Comparison of ENCODE assay signal across 8 cellular contexts in the genomic region with DNA sequence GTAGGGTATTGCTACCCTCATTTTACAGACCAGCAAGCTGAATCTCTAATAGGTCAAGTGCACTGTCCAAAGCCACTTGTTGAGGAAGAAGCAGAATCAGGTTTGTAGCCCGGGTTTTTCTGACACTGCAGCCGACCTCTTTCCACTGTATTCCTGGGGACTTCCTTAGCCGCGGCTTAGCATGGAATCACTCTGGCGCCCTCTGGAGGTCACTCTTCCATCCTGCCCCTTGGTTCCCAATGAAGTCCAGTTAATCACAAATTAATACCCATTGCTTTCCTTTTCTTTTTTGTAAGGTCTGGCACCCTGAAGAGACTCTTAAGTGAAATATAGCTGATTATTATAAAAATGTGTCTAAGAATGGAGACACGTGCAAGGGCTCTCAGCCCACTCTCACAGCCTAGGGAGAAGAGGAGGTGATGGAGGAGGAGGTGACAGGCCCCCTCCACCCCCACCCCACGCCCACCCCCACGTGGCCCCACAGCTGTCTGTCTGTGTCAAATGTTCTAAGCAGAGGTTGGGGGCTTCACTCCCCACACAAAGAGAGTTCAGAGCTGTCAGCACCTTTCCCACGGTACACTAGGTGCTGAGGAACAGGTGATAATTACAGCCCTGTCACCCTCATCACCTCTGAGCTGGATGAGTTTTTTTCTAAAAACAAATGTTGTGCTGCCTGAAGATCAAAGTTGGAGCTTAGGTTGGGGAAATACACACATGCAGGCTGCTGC. TPM values are rescaled to one million over a fixed set of nuclear protein-coding genes. Genes with fewer than 3 reads are reported as not detected.
DNase-seq lines count a peak whose midpoint lies in the region; ATAC-seq and TF ChIP-seq lines count a peak whose summit lies in the region.

No MANE protein-coding gene starts in this region.

- no peak for ATAC-seq in GM19351 (IDR thresholded peaks at IDR 0.05; ENCODE audit: unreplicated experiment)

- H3K27me3 ChIP-seq in liver (ENCODE audit: control insufficient read depth in 4 of 4, insufficient read depth in 4 of 4, low read length in 3 of 4) = no peaks in the 10 kb centered on the region

- H3K27ac ChIP-seq in liver (ENCODE audit: low read depth in 1 of 2, low read length in 2 of 2) = no peak overlapping the region

- TF ChIP-seq CTCF in chondrocyte (IDR thresholded peaks at IDR 0.05) = peak; percentile 94
- TF ChIP-seq CTCF in liver (IDR thresholded peaks at IDR 0.05; ENCODE audit: low read depth, low read length, missing input control) = peak; percentile 89

- H3K4me3 ChIP-seq in liver (ENCODE audit: low read depth in 1 of 3, low read length in 3 of 3) = no peak overlapping the region

- DNase-seq in AML-193 (lab: John Stamatoyannopoulos, UW) (peak; percentile 24 to 33), H4 (ENCODE audit: low spot score) (peak; percentile 59), NCI-H226 (peak; percentile 41), chondrocyte (ENCODE audit: low spot score) (no peak)
- DNase-seq in activated CD4-positive, alpha-beta T cell treated with anti-CD3 and anti-CD28 coated beads for 24 hours (ENCODE audit: low read depth in 2 of 2) = peak; percentile 31 to 51
- DNase-seq in stimulated activated CD4-positive, alpha-beta T cell treated with anti-CD3 and anti-CD28 coated beads, TNF-alpha, amount 100 ng/mL, for 1 hour (ENCODE audit: low read depth in 3 of 3, low spot score in 1 of 3) = peak in 2 of 3 donors; percentile 12 to 22

- no peak overlapping the region for H3K4me3 Mint-ChIP-seq in chondrocyte (ENCODE audit: unreplicated experiment)

- WGBS in liver = 13% methylated on average over 9 of the region's 9 CpGs

- H3K9me3 ChIP-seq in liver (ENCODE audit: control insufficient read depth in 4 of 4, low read length in 3 of 4) = no peaks in the 10 kb centered on the region

- H3K9ac ChIP-seq in liver (ENCODE audit: low read depth in 1 of 2, low read length in 2 of 2) = no peak overlapping the region

- H3K36me3 ChIP-seq in liver (ENCODE audit: control insufficient read depth in 4 of 4, insufficient read depth in 3 of 4, low read depth in 1 of 4, low read length in 3 of 4) = no peaks in the 10 kb centered on the region

- H3K4me1 Mint-ChIP-seq in chondrocyte (ENCODE audit: low read depth) = peaks cover 21% of the 10 kb centered on the region

- no peaks in the 10 kb centered on the region for H3K9me3 Mint-ChIP-seq in chondrocyte (ENCODE audit: low read depth)

- H3K27ac Mint-ChIP-seq in chondrocyte (ENCODE audit: unreplicated experiment) = no peak overlapping the region

- no peaks in the 10 kb centered on the region for H3K36me3 Mint-ChIP-seq in chondrocyte (ENCODE audit: low read depth)

- peak; percentile 80 to 84 for TF ChIP-seq RAD21 in liver (IDR thresholded peaks at IDR 0.05)

- no peaks in the 10 kb centered on the region for H3K4me1 ChIP-seq in liver (ENCODE audit: control insufficient read depth in 4 of 4, insufficient read depth in 4 of 4, low read length in 3 of 4)

- peaks cover 32% of the 10 kb centered on the region for H3K27me3 Mint-ChIP-seq in chondrocyte (ENCODE audit: low read depth)

TF ChIP-seq in liver, 16 proteins besides CTCF, POLR2A, EP300 and RAD21:
- no peak for TF ChIP-seq RXRA (IDR thresholded peaks at IDR 0.05)
- no peak for TF ChIP-seq HNF4G (IDR thresholded peaks at IDR 0.05)
- no peak for TF ChIP-seq HNF4A (conservative IDR thresholded peaks at IDR 0.05)
- no peak for TF ChIP-seq FOXA1 (IDR thresholded peaks at IDR 0.05)
- TF ChIP-seq, protein P1, sequence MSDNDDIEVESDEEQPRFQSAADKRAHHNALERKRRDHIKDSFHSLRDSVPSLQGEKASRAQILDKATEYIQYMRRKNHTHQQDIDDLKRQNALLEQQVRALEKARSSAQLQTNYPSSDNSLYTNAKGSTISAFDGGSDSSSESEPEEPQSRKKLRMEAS (IDR thresholded peaks at IDR 0.05) = no peak
- TF ChIP-seq, protein P2, sequence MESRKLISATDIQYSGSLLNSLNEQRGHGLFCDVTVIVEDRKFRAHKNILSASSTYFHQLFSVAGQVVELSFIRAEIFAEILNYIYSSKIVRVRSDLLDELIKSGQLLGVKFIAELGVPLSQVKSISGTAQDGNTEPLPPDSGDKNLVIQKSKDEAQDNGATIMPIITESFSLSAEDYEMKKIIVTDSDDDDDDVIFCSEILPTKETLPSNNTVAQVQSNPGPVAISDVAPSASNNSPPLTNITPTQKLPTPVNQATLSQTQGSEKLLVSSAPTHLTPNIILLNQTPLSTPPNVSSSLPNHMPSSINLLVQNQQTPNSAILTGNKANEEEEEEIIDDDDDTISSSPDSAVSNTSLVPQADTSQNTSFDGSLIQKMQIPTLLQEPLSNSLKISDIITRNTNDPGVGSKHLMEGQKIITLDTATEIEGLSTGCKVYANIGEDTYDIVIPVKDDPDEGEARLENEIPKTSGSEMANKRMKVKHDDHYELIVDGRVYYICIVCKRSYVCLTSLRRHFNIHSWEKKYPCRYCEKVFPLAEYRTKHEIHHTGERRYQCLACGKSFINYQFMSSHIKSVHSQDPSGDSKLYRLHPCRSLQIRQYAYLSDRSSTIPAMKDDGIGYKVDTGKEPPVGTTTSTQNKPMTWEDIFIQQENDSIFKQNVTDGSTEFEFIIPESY (IDR thresholded peaks at IDR 0.05) = no peak
- TF ChIP-seq FOXA2 (IDR thresholded peaks at IDR 0.05) = no peak
- TF ChIP-seq SP1 (IDR thresholded peaks at IDR 0.05) = no peak
- TF ChIP-seq TAF1 (conservative IDR thresholded peaks at IDR 0.05) = no peak
- no peak for TF ChIP-seq GABPA (IDR thresholded peaks at IDR 0.05 in 1 of 2, conservative IDR thresholded peaks at IDR 0.05 in 1 of 2)
- TF ChIP-seq, protein P3, sequence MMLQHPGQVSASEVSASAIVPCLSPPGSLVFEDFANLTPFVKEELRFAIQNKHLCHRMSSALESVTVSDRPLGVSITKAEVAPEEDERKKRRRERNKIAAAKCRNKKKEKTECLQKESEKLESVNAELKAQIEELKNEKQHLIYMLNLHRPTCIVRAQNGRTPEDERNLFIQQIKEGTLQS (IDR thresholded peaks at IDR 0.05) = no peak
- no peak for TF ChIP-seq EGR1 (IDR thresholded peaks at IDR 0.05; ENCODE audit: low read depth in 2 of 2)
- TF ChIP-seq, protein P4, sequence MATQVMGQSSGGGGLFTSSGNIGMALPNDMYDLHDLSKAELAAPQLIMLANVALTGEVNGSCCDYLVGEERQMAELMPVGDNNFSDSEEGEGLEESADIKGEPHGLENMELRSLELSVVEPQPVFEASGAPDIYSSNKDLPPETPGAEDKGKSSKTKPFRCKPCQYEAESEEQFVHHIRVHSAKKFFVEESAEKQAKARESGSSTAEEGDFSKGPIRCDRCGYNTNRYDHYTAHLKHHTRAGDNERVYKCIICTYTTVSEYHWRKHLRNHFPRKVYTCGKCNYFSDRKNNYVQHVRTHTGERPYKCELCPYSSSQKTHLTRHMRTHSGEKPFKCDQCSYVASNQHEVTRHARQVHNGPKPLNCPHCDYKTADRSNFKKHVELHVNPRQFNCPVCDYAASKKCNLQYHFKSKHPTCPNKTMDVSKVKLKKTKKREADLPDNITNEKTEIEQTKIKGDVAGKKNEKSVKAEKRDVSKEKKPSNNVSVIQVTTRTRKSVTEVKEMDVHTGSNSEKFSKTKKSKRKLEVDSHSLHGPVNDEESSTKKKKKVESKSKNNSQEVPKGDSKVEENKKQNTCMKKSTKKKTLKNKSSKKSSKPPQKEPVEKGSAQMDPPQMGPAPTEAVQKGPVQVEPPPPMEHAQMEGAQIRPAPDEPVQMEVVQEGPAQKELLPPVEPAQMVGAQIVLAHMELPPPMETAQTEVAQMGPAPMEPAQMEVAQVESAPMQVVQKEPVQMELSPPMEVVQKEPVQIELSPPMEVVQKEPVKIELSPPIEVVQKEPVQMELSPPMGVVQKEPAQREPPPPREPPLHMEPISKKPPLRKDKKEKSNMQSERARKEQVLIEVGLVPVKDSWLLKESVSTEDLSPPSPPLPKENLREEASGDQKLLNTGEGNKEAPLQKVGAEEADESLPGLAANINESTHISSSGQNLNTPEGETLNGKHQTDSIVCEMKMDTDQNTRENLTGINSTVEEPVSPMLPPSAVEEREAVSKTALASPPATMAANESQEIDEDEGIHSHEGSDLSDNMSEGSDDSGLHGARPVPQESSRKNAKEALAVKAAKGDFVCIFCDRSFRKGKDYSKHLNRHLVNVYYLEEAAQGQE (IDR thresholded peaks at IDR 0.05) = no peak
- no peak for TF ChIP-seq JUND (IDR thresholded peaks at IDR 0.05)
- no peak for TF ChIP-seq NR2F2 (IDR thresholded peaks at IDR 0.05)
- no peak for TF ChIP-seq YY1 (IDR thresholded peaks at IDR 0.05)

RNA-seq across cellular contexts. Expression of a gene that starts 57.7 kb away (rescaled TPM):
- total RNA-seq in H4 (2014; rRNA removed; shearing (Covaris generic)) = 0.55 and 1.6 TPM in 2 replicates
- total RNA-seq in chondrocyte (not detected in 3 replicates), liver (not detected)
- not detected for polyA plus RNA-seq in liver
